9 cellular contexts compared by ENCODE assay signal in the genomic region with DNA sequence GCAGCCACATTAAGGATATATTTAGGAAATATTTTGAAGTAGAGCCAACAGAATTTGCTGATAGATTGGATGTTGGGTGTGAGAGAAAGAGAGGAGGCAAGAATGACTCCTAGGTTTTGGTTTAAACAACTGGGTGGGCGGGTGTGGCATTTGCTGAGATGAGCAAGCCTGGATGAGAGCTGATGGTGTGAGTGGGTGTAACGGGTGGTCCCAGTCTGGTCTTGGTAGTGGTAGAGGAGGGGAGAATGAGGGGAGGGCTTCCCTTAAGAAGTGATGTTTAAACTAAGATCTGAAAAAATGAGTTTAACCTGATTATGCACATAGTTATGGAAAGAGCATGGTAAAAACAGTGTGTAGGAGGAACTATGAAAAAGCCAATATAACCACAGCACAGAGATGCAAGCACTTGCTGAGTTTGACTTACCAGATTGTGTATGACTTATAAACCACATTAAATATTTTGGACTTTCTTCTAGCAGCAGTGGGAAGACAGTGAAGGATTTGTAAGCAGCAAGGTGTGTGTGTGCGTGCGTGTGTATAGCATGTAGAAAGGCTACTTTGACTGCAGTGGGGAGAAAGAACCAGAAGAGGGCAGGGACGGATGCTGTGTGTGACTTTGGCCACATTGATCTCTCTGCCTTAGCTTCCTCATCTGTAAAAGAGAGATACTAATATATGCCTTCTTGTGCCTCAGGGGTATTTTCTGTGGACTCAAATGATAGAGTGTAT.
DNase-seq lines count a peak whose midpoint lies in the region; ATAC-seq and TF ChIP-seq lines count a peak whose summit lies in the region.
"Had no signal": no experiment of that assay in that cellular context is flagged by ENCODE, and none has a peak within 500 bp of the region (broad histone marks: within the 10 kb centered on the region; RNA-seq: fewer than 3 reads in every experiment).

No MANE protein-coding gene starts in this region.

- H3K9me3 ChIP-seq in gastrocnemius medialis = no peaks in the 10 kb centered on the region

- ATAC-seq in HG03354 (IDR thresholded peaks at IDR 0.05; ENCODE audit: poor library complexity, severe bottlenecking, unreplicated experiment) (no peak), gastrocnemius medialis (no peak)

- H3K27me3 Mint-ChIP-seq in T-helper 2 cell treated with Interferon-gamma antibody and Interleukin-4, amounts not matched to agents 5 μg/mL and 100 μg/mL, for 36 hours (ENCODE audit: low read depth) = peaks cover 14% of the 10 kb centered on the region

- H3K36me3 Mint-ChIP-seq in T-helper 2 cell treated with Interferon-gamma antibody and Interleukin-4, amounts not matched to agents 5 μg/mL and 100 μg/mL, for 36 hours (ENCODE audit: low read depth) = no peaks in the 10 kb centered on the region

- H3K4me3 ChIP-seq in HFF-Myc (replicated peaks; ENCODE audit: low read depth, low read length) (no peak overlapping the region), gastrocnemius medialis (no peak overlapping the region)

- no peaks in the 10 kb centered on the region for H3K9me3 Mint-ChIP-seq in T-helper 2 cell treated with Interferon-gamma antibody and Interleukin-4, amounts not matched to agents 5 μg/mL and 100 μg/mL, for 36 hours

- intact Hi-C loops in gastrocnemius medialis (cut with DNase I; ENCODE audit: low total_unique reads) = no loop called here

- in situ Hi-C loops in gastrocnemius medialis (cut with MboI; ENCODE audit: low sequenced_read_pairs in 4 of 4) = no loop called here

- TF ChIP-seq CTCF in HFF-Myc (IDR thresholded peaks at IDR 0.05; ENCODE audit: low read depth, low read length, missing control alignments) (no peak), gastrocnemius medialis (IDR thresholded peaks at IDR 0.05 in 4 of 5, conservative IDR thresholded peaks at IDR 0.05 in 1 of 5) (no peak)

- TF ChIP-seq POLR2A in gastrocnemius medialis (IDR thresholded peaks at IDR 0.05) = no peak

- no peak overlapping the region for H3K27ac ChIP-seq in gastrocnemius medialis
- H3K27ac ChIP-seq: KMS-11 had no signal

- DNase-seq in EL (peak; percentile 2), HFF-Myc (ENCODE audit: extremely low read depth, low read depth) (peak; percentile 3), iPS-NIHi7 (ENCODE audit: extremely low spot score) (peak; percentile 61), ureter (ENCODE audit: low spot score) (no peak), gastrocnemius medialis (no peak), cerebellar nuclear complex (lab: John Stamatoyannopoulos, UW) (no peak)
- peak; percentile 17 for DNase-seq in T-helper 2 cell treated with Interferon-gamma antibody and Interleukin-4, amounts not matched to agents 5 μg/mL and 100 μg/mL, for 36 hours (ENCODE audit: low spot score)

- H3K4me1 ChIP-seq in gastrocnemius medialis = no peaks in the 10 kb centered on the region

- no peaks in the 10 kb centered on the region for H3K27me3 ChIP-seq in gastrocnemius medialis

- no peaks in the 10 kb centered on the region for H3K36me3 ChIP-seq in gastrocnemius medialis

- no peak overlapping the region for H3K4me3 Mint-ChIP-seq in T-helper 2 cell treated with Interferon-gamma antibody and Interleukin-4, amounts not matched to agents 5 μg/mL and 100 μg/mL, for 36 hours

- H3K4me1 Mint-ChIP-seq in T-helper 2 cell treated with Interferon-gamma antibody and Interleukin-4, amounts not matched to agents 5 μg/mL and 100 μg/mL, for 36 hours (ENCODE audit: low read depth) = peaks cover 5% of the 10 kb centered on the region

- no peak overlapping the region for H3K27ac Mint-ChIP-seq in T-helper 2 cell treated with Interferon-gamma antibody and Interleukin-4, amounts not matched to agents 5 μg/mL and 100 μg/mL, for 36 hours

Comparison
In these comparisons a context has a peak if more than half of its experiments do, and no peak if none do; other contexts are left out.
1. DNase-seq: peak in EL (single experiment), HFF-Myc (single experiment), T-helper 2 cell treated with Interferon-gamma antibody and Interleukin-4, amounts not matched to agents 5 μg/mL and 100 μg/mL, for 36 hours (single experiment) and iPS-NIHi7 (single experiment); none in ureter (single experiment), gastrocnemius medialis (0 of 2) and cerebellar nuclear complex (0 of 2).